ENCODE assay signal across 21 cellular contexts in genomic region chr5:125536582-125536981, GRCh38.
DNase-seq lines count a peak whose midpoint lies in the region; ATAC-seq, FAIRE-seq and TF ChIP-seq lines count a peak whose summit lies in the region.
"Had no signal": no experiment of that assay in that cellular context is flagged by ENCODE, and none has a peak within 500 bp of the region (broad histone marks: within the 10 kb centered on the region; RNA-seq: fewer than 3 reads in every experiment).

No MANE protein-coding gene starts in this region.

- no peak overlapping the region for H3K9ac ChIP-seq in MM.1S (ENCODE audit: low read length)

- in situ Hi-C loops in Caki2 (cut with HindIII; ENCODE audit: low pct_unique_long_range_greater_than_20kb, low sequenced_read_pairs), result no loop called here

- peaks cover 26% of the 10 kb centered on the region for H3K9me3 Mint-ChIP-seq in chondrocyte (ENCODE audit: low read depth)

- H3K36me3 ChIP-seq in MM.1S (replicated peaks; ENCODE audit: insufficient read depth, low read length), result no peaks in the 10 kb centered on the region
- H3K36me3 ChIP-seq: HAP-1, lower lobe of right lung, SJCRH30, spleen had no signal

- ATAC-seq in GM18861 (IDR thresholded peaks at IDR 0.05; ENCODE audit: unreplicated experiment), result no peak
- ATAC-seq: lower lobe of right lung had no signal

- H3K36me3 Mint-ChIP-seq in chondrocyte (ENCODE audit: low read depth), result peaks cover 8% of the 10 kb centered on the region

- TF ChIP-seq CTCF in MM.1S (IDR thresholded peaks at IDR 0.05; ENCODE audit: low read length), result no peak
- no peak for TF ChIP-seq CTCF in chondrocyte (IDR thresholded peaks at IDR 0.05)

- no peak overlapping the region for H2AFZ ChIP-seq in MM.1S (ENCODE audit: low read length)

- no peaks in the 10 kb centered on the region for H3K27me3 Mint-ChIP-seq in chondrocyte (ENCODE audit: low read depth)
- H3K27me3 Mint-ChIP-seq: naive B cell, progenitor cell of endocrine pancreas had no signal

- peaks cover 17% of the 10 kb centered on the region for H3K4me1 Mint-ChIP-seq in chondrocyte (ENCODE audit: low read depth)

- H3K27me3 ChIP-seq in MM.1S (replicated peaks; ENCODE audit: insufficient read depth, low read length), result no peaks in the 10 kb centered on the region
- H3K27me3 ChIP-seq: SJCRH30, spleen had no signal

- DNase-seq in Caki2 (ENCODE audit: low read depth) (peak; percentile 2), MM.1S (no peak), chondrocyte (ENCODE audit: low spot score) (no peak), iris pigment epithelial cell (ENCODE audit: low read depth) (peak; percentile 32), H54 (ENCODE audit: insufficient read length, low spot score) (no peak), NCI-H1694 (lab: John Stamatoyannopoulos, UW) (no peak)
- no peak for DNase-seq in NK-92 treated with Interleukin-12 subunit alpha and Interleukin-12 subunit beta, amount 100 ng/mL, for 24 hours (lab: John Stamatoyannopoulos, UW)
- DNase-seq: activated CD8-positive, alpha-beta memory T cell treated with anti-CD3 and anti-CD28 coated beads for 24 hours; Caco-2; cerebellar nuclear complex; lower lobe of right lung; naive B cell; NCI-H2029; NCI-H510A treated with DMSO at 0.1 percent for 48 hours; SJCRH30; spleen; T-helper 9 cell had no signal

- H3K4me2 ChIP-seq in MM.1S (ENCODE audit: low read depth, low read length), result peak overlapping the region; percentile 32; the same call in 1 of the 2 replicates

- H3K4me1 ChIP-seq in MM.1S (ENCODE audit: low read length), result peaks cover 9% of the 10 kb centered on the region; the same call in 1 of the 2 replicates
- H3K4me1 ChIP-seq: Caco-2, HAP-1, lower lobe of right lung, spleen had no signal

- no peaks in the 10 kb centered on the region for H3K9me2 ChIP-seq in MM.1S (replicated peaks; ENCODE audit: insufficient read depth, low read length)

- no peaks in the 10 kb centered on the region for H3F3A ChIP-seq in MM.1S (ENCODE audit: insufficient read depth, low read length)

- TF ChIP-seq POLR2A in H54 (IDR thresholded peaks at IDR 0.05; ENCODE audit: low read depth, low read length), result no peak

- FAIRE-seq in H54 (lab: Jason Lieb, UNC), result no peak
- FAIRE-seq: G401.6 had no signal

- H3K27ac Mint-ChIP-seq in chondrocyte (ENCODE audit: unreplicated experiment), result peak overlapping the region; percentile 18
- H3K27ac Mint-ChIP-seq: progenitor cell of endocrine pancreas had no signal

- no peak overlapping the region for H3K4me3 Mint-ChIP-seq in chondrocyte (ENCODE audit: unreplicated experiment)
- H3K4me3 Mint-ChIP-seq: naive B cell had no signal

- no peaks in the 10 kb centered on the region for H3K79me2 ChIP-seq in MM.1S (ENCODE audit: low read length)

- H3K4me3 ChIP-seq in MM.1S (ENCODE audit: low read length), result no peak overlapping the region
- H3K4me3 ChIP-seq: HAP-1, lower lobe of right lung, SJCRH30, spleen had no signal

- no peak overlapping the region for H3K27ac ChIP-seq in MM.1S (ENCODE audit: low read length)
- H3K27ac ChIP-seq: lower lobe of right lung, SJCRH30 had no signal

- no peaks in the 10 kb centered on the region for H4K20me1 ChIP-seq in MM.1S (ENCODE audit: insufficient read depth, low read length)

- H3K9me3 ChIP-seq in MM.1S (replicated peaks; ENCODE audit: insufficient read depth, low read length), result no peaks in the 10 kb centered on the region
- H3K9me3 ChIP-seq: HAP-1 had no signal

Comparison
In these comparisons a context has a peak if more than half of its experiments do, and no peak if none do; other contexts are left out.
1. DNase-seq: peak in Caki2 (single experiment) and iris pigment epithelial cell (single experiment); none in MM.1S (single experiment), chondrocyte (single experiment), H54 (single experiment), NCI-H1694 (single experiment) and NK-92 treated with Interleukin-12 subunit alpha and Interleukin-12 subunit beta, amount 100 ng/mL, for 24 hours (single experiment).